13 cellular contexts compared by ENCODE assay signal in the genomic region with DNA sequence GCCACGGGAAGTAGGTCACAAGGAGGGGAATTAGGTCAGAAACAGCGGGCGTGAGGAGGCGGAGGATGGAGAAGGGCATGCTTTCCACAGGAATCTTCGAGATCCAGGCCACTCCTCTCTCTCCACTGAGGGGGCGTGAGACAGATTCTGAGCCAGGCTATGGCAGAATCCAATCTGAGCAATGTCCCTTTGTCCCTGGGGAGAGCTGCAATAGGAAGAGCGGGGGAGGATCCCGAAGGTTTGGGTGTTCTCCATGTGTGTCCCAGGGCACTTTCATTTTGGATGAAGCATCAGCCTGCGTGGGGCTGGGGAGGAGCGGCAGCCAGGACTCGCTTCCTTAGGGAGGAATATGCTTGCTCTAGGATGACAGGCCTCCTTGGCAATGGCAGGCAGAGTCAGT.
DNase-seq lines count a peak whose midpoint lies in the region; ATAC-seq, FAIRE-seq and TF ChIP-seq lines count a peak whose summit lies in the region.
"Had no signal": no experiment of that assay in that cellular context is flagged by ENCODE, and none has a peak within 500 bp of the region (broad histone marks: within the 10 kb centered on the region; RNA-seq: fewer than 3 reads in every experiment).

No MANE protein-coding gene starts in this region.

- no peak overlapping the region for H3K4me3 Mint-ChIP-seq in nephron
- H3K4me3 Mint-ChIP-seq: naive B cell had no signal

- no peaks in the 10 kb centered on the region for H3K27me3 Mint-ChIP-seq in nephron (ENCODE audit: low read depth)

- ATAC-seq in Right ventricle myocardium inferior = peak; percentile 89

- H3K27ac Mint-ChIP-seq in nephron = peak overlapping the region in 2 of 3 experiments; percentile 16 to 32
- H3K27ac Mint-ChIP-seq: naive B cell had no signal

- H3K9me3 Mint-ChIP-seq in nephron = no peaks in the 10 kb centered on the region

- no peaks in the 10 kb centered on the region for H3K9me3 ChIP-seq in SJSA1 (replicated peaks)

- H3K27ac ChIP-seq in SJSA1 = no peak overlapping the region

- DNase-seq in SJSA1 (ENCODE audit: low read depth in 1 of 2, low spot score in 2 of 2) (peak; percentile 69 to 71), Right ventricle myocardium inferior (ENCODE audit: missing footprints) (peak; percentile 82), urothelium cell line (ENCODE audit: low spot score) (peak; percentile 37), activated gamma-delta T cell (lab: John Stamatoyannopoulos, UW) (no peak), NCI-H526 treated with DMSO at 0.1 percent for 48 hours (lab: John Stamatoyannopoulos, UW) (no peak), NCI-H1694 treated with DMSO at 0.1 percent for 48 hours (lab: John Stamatoyannopoulos, UW) (no peak)
- DNase-seq in activated CD4-positive, alpha-beta T cell treated with anti-CD3 and anti-CD28 coated beads for 4 hours = no peak
- DNase-seq: DND-41, foreskin melanocyte, naive B cell, T-helper 1 cell had no signal

- intact Hi-C loops in Right ventricle myocardium inferior (cut with DNase I) = no loop called here

- peaks cover 32% of the 10 kb centered on the region for H3K4me1 Mint-ChIP-seq in nephron
- H3K4me1 Mint-ChIP-seq: naive B cell had no signal

- no peaks in the 10 kb centered on the region for H3K27me3 ChIP-seq in SJSA1 (replicated peaks)

- peak overlapping the region; percentile 21 for H3K4me3 ChIP-seq in SJSA1

- no peaks in the 10 kb centered on the region for H3K36me3 ChIP-seq in SJSA1

- no peak for FAIRE-seq in urothelium cell line (lab: Jason Lieb, UNC)
- FAIRE-seq: H1 had no signal

- TF ChIP-seq CTCF in nephron (IDR thresholded peaks at IDR 0.05; ENCODE audit: unreplicated experiment in 3 of 3) = no peak

- peaks cover 22% of the 10 kb centered on the region for H3K4me1 ChIP-seq in SJSA1 (replicated peaks)

- H3K36me3 Mint-ChIP-seq in nephron (ENCODE audit: low read depth) = no peaks in the 10 kb centered on the region
- H3K36me3 Mint-ChIP-seq: naive B cell had no signal

Comparison
In these comparisons a context has a peak if more than half of its experiments do, and no peak if none do; other contexts are left out.
1. DNase-seq: peak in SJSA1 (2 of 2), Right ventricle myocardium inferior (single experiment) and urothelium cell line (single experiment); none in activated gamma-delta T cell (single experiment), activated CD4-positive, alpha-beta T cell treated with anti-CD3 and anti-CD28 coated beads for 4 hours (0 of 2), NCI-H526 treated with DMSO at 0.1 percent for 48 hours (single experiment) and NCI-H1694 treated with DMSO at 0.1 percent for 48 hours (single experiment).